In the genomic region with DNA sequence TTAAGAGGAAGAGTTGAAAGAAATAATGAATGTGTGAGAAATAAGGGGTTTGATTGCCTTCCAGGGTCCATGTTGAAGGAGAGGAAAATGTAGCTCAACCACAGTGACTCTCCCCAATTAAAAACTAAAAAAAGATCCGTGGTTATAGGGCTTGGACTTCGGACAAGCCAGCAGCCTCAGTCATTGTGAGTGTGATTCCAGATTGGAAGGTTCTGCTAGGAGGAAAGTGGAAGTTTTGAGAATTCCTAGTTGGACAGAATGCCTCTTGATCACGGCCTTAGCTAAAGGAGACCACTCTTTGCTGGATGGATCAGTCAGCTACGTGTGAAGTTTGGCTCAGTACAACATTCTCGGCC, we compare ENCODE assay signal across 10 cellular contexts. TPM values are rescaled to one million over a fixed set of nuclear protein-coding genes. Genes with fewer than 3 reads are reported as not detected.
DNase-seq lines count a peak whose midpoint lies in the region; TF ChIP-seq lines count a peak whose summit lies in the region.
"Had no signal": no experiment of that assay in that cellular context is flagged by ENCODE, and none has a peak within 500 bp of the region (broad histone marks: within the 10 kb centered on the region; RNA-seq: fewer than 3 reads in every experiment).

No MANE protein-coding gene starts in this region.

- H3K27ac Mint-ChIP-seq in CD8-positive, alpha-beta memory T cell = peak overlapping the region; percentile 76 to 98 (median 96)

- POLR2A ChIA-PET in CD8-positive, alpha-beta memory T cell (lab: Charles Lee) = no interaction called here

- no peak for TF ChIP-seq CTCF in KMS-11 (conservative IDR thresholded peaks at IDR 0.05; ENCODE audit: low read depth, low read length)
- TF ChIP-seq CTCF in colonic mucosa (IDR thresholded peaks at IDR 0.05) = no peak
- no peak for TF ChIP-seq CTCF in osteoblast (IDR thresholded peaks at IDR 0.05; ENCODE audit: extremely low read depth, low read depth, low read length)

- H3K4me1 ChIP-seq in CD8-positive, alpha-beta memory T cell (ENCODE audit: insufficient read depth, low read length) = peaks cover 30% of the 10 kb centered on the region
- peaks cover 60% of the 10 kb centered on the region for H3K4me1 ChIP-seq in KMS-11 (ENCODE audit: low read depth, poor library complexity, severe bottlenecking)
- peaks cover 47% of the 10 kb centered on the region for H3K4me1 ChIP-seq in colonic mucosa
- H3K4me1 ChIP-seq in osteoblast (ENCODE audit: insufficient read depth, low read length) = peaks cover 50% of the 10 kb centered on the region

- H3K27me3 Mint-ChIP-seq in CD8-positive, alpha-beta memory T cell = no peaks in the 10 kb centered on the region

- CTCF ChIA-PET in CD8-positive, alpha-beta memory T cell (lab: Charles Lee) = interaction anchor here (1.7 kb wide), 1 partner anchor 27 kb away, joined by 5 read pairs; the partner anchor contains the start of gene FLNB

- peaks cover 26 to 44% (median 43%) of the 10 kb centered on the region in 3 donors for H3K4me1 Mint-ChIP-seq in CD8-positive, alpha-beta memory T cell

- H3K4me3 Mint-ChIP-seq in CD8-positive, alpha-beta memory T cell = peak overlapping the region; percentile 42 to 85 (median 58)

- H3K79me2 ChIP-seq in KMS-11 (ENCODE audit: insufficient read depth, low read depth) (no peaks in the 10 kb centered on the region), osteoblast (ENCODE audit: insufficient read depth, low read length) (peaks cover 94% of the 10 kb centered on the region)

- no peaks in the 10 kb centered on the region for H3K27me3 ChIP-seq in CD8-positive, alpha-beta memory T cell (ENCODE audit: insufficient read depth, low read length, poor library complexity, severe bottlenecking)
- peaks cover 9% of the 10 kb centered on the region; the same call in 1 of the 2 replicates for H3K27me3 ChIP-seq in KMS-11 (ENCODE audit: insufficient read depth, low read depth)
- H3K27me3 ChIP-seq in colonic mucosa = no peaks in the 10 kb centered on the region
- no peaks in the 10 kb centered on the region for H3K27me3 ChIP-seq in osteoblast (ENCODE audit: insufficient read depth, low read length)
- H3K27me3 ChIP-seq: neutrophil had no signal

- peak overlapping the region; percentile 18 for H3K27ac ChIP-seq in CD8-positive, alpha-beta memory T cell (ENCODE audit: low read depth, low read length)
- no peak overlapping the region for H3K27ac ChIP-seq in KMS-11
- peak overlapping the region; percentile 32 for H3K27ac ChIP-seq in colonic mucosa
- H3K27ac ChIP-seq in osteoblast (ENCODE audit: low read depth, low read length) = peak overlapping the region; percentile 77
- H3K27ac ChIP-seq: neutrophil had no signal

- H3K4me2 ChIP-seq in KMS-11 = peak overlapping the region; percentile 57
- peak overlapping the region; percentile 75 for H3K4me2 ChIP-seq in osteoblast (ENCODE audit: insufficient read depth, low read length)

- no peak for DNase-seq in CD8-positive, alpha-beta memory T cell
- DNase-seq in colonic mucosa (no peak), osteoblast (ENCODE audit: insufficient read length, low spot score, missing footprints) (peak; percentile 54), HT-29 (ENCODE audit: low spot score) (no peak), NCI-H1105 (lab: John Stamatoyannopoulos, UW) (no peak), NCI-H82 (lab: John Stamatoyannopoulos, UW) (no peak), HK-2 (ENCODE audit: unreplicated experiment) (no peak)
- DNase-seq: NCI-H2081 had no signal

- H2AFZ ChIP-seq in KMS-11 (ENCODE audit: low read depth) (no peak overlapping the region), osteoblast (ENCODE audit: low read length) (peak overlapping the region; percentile 68)

- H3K9me3 ChIP-seq in CD8-positive, alpha-beta memory T cell (ENCODE audit: low read length) = no peaks in the 10 kb centered on the region
- H3K9me3 ChIP-seq in colonic mucosa (no peaks in the 10 kb centered on the region), osteoblast (ENCODE audit: low read depth, low read length) (no peaks in the 10 kb centered on the region)
- H3K9me3 ChIP-seq: neutrophil had no signal

- H4K20me1 ChIP-seq in KMS-11 (ENCODE audit: insufficient read depth) = no peaks in the 10 kb centered on the region
- H4K20me1 ChIP-seq in osteoblast (ENCODE audit: insufficient read depth, low read length) = peaks cover 68% of the 10 kb centered on the region

- H3K9ac ChIP-seq in KMS-11 = no peak overlapping the region
- no peak overlapping the region for H3K9ac ChIP-seq in colonic mucosa (ENCODE audit: low read depth in 2 of 2, low read length in 2 of 2)

- H3K9me3 Mint-ChIP-seq in CD8-positive, alpha-beta memory T cell = no peaks in the 10 kb centered on the region

- no peak overlapping the region for H3K4me3 ChIP-seq in CD8-positive, alpha-beta memory T cell (ENCODE audit: low read length)
- H3K4me3 ChIP-seq in KMS-11 (IDR thresholded peaks at IDR 0.05; ENCODE audit: insufficient read depth, low read depth, low read length) = no peak overlapping the region
- no peak overlapping the region for H3K4me3 ChIP-seq in colonic mucosa
- H3K4me3 ChIP-seq in osteoblast (ENCODE audit: insufficient read depth, low read length) = peak overlapping the region; percentile 44

- H3K36me3 ChIP-seq in CD8-positive, alpha-beta memory T cell (ENCODE audit: insufficient read depth, low read length) = no peaks in the 10 kb centered on the region
- H3K36me3 ChIP-seq in KMS-11 (ENCODE audit: insufficient read depth) (no peaks in the 10 kb centered on the region), colonic mucosa (no peaks in the 10 kb centered on the region), osteoblast (ENCODE audit: insufficient read depth, low read length) (no peaks in the 10 kb centered on the region)
- H3K36me3 ChIP-seq: neutrophil had no signal

- intact Hi-C loops in colonic mucosa (cut with DNase I) = no loop called here

- peaks cover 0 to 6% (median 0%) of the 10 kb centered on the region in 3 donors for H3K36me3 Mint-ChIP-seq in CD8-positive, alpha-beta memory T cell

RNA-seq across cellular contexts. Expression of gene FLNB, which starts 27.3 kb away (rescaled TPM):
- 10 to 100 TPM; 11.5 to 12.8 TPM for total RNA-seq in CD8-positive, alpha-beta memory T cell
- polyA plus RNA-seq in CD8-positive, alpha-beta memory T cell = 12.2 TPM
- total RNA-seq in colonic mucosa (100 to 1,000 TPM; 246 to 362 TPM), osteoblast (259 and 274 TPM in 2 replicates)
- 225 and 241 TPM in 2 replicates for total RNA-seq in HT-29 (2014; rRNA removed; shearing (Covaris generic))

Comparison
In these comparisons a context has a peak if more than half of its experiments do, and no peak if none do; other contexts are left out.
1. RNA of gene FLNB, which starts 27.3 kb away (total RNA-seq): 246 to 362 TPM in colonic mucosa, 259 to 274 TPM in osteoblast and 225 to 241 TPM in HT-29; 11.5 to 12.8 TPM in CD8-positive, alpha-beta memory T cell; every median in the first group is over 10 times any median in the second.